In the genomic region with DNA sequence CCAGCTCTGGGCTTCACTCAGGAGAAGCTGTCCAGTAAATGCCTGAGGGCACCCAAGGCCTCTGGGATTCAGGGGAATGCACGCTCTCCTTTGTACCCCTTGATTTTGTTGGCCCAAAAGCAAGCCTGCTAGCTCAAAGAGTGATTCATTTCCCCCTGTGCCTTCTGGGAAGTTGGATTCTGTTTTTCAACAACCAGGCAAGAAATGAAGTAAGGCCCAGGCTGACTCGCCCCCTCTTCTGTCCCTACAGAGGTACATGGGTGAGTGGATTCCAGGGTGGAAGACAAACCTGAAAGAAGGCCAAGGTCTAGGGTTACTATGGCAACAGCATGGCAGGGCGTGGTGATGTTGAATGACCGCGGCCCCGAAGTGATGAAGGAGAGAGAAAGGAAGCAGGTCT, we compare ENCODE assay signal across 14 cellular contexts. TPM values are rescaled to one million over a fixed set of nuclear protein-coding genes. Genes with fewer than 3 reads are reported as not detected.
DNase-seq lines count a peak whose midpoint lies in the region; ATAC-seq and TF ChIP-seq lines count a peak whose summit lies in the region.
"Had no signal": no experiment of that assay in that cellular context is flagged by ENCODE, and none has a peak within 500 bp of the region (broad histone marks: within the 10 kb centered on the region; RNA-seq: fewer than 3 reads in every experiment).

No MANE protein-coding gene starts in this region.

- ATAC-seq in GM21381 (IDR thresholded peaks at IDR 0.05; ENCODE audit: unreplicated experiment) (no peak), HG03175 (IDR thresholded peaks at IDR 0.05; ENCODE audit: unreplicated experiment) (no peak), HG02884 (IDR thresholded peaks at IDR 0.05; ENCODE audit: unreplicated experiment) (no peak)
- ATAC-seq: PC-3 had no signal

- no peak for TF ChIP-seq CTCF in choroid plexus epithelial cell (conservative IDR thresholded peaks at IDR 0.05; ENCODE audit: low read depth, low read length)

- H3K4me3 ChIP-seq in choroid plexus epithelial cell (ENCODE audit: low read depth, low read length), result no peak overlapping the region
- no peak overlapping the region for H3K4me3 ChIP-seq in skeletal muscle cell (ENCODE audit: low read depth, low read length)
- H3K4me3 ChIP-seq: esophagus squamous epithelium had no signal

- DNase-seq in HT1080 (ENCODE audit: low read depth) (peak; percentile 30), choroid plexus epithelial cell (ENCODE audit: low read depth) (peak; percentile 50), iris pigment epithelial cell (ENCODE audit: low read depth) (peak; percentile 67), skeletal muscle cell (ENCODE audit: low read depth) (peak; percentile 32), germinal center (ENCODE audit: low spot score) (no peak)
- DNase-seq: activated effector memory CD4-positive, alpha-beta T cell treated with Interleukin-2 at 50 U/mL for 16 hours; AML-193; DMS153; esophagus squamous epithelium; NCI-H226; PC-3 had no signal

RNA-seq across cellular contexts. Expression of gene SERPINA5, which starts 9.3 kb away (rescaled TPM):
- not detected in 2 replicates for total RNA-seq in HT1080 (2014; rRNA removed; shearing (Covaris generic))
- 0.98 and 1.9 TPM in 2 replicates for polyA plus RNA-seq in HT1080 (2015; cell fraction: cytosol; rRNA removed)
- polyA plus RNA-seq in HT1080 (2015; cell fraction: nucleus; rRNA removed), result 1.4 and 1.7 TPM in 2 replicates
- total RNA-seq: PC-3 had no signal

RNA-seq across cellular contexts. Expression of gene SERPINA4, which starts 10.7 kb away (rescaled TPM):
- not detected in 2 replicates for total RNA-seq in HT1080 (2014; rRNA removed; shearing (Covaris generic))
- polyA plus RNA-seq in HT1080 (2015; cell fraction: cytosol; rRNA removed), result not detected in 2 replicates
- polyA plus RNA-seq in HT1080 (2015; cell fraction: nucleus; rRNA removed), result not detected in 2 replicates
- total RNA-seq: esophagus squamous epithelium, PC-3 had no signal

RNA-seq across cellular contexts. Expression of gene SERPINA3, which starts 40.2 kb away (rescaled TPM):
- total RNA-seq in HT1080 (2014; rRNA removed; shearing (Covaris generic)), result not detected in 2 replicates
- polyA plus RNA-seq in HT1080 (2015; cell fraction: cytosol; rRNA removed), result 0.19 TPM in 1 of 2 replicates, not detected in the other
- polyA plus RNA-seq in HT1080 (2015; cell fraction: nucleus; rRNA removed), result 0.26 TPM in 1 of 2 replicates, not detected in the other
- total RNA-seq: PC-3 had no signal
